Comparison of ENCODE assay signal across 1 cellular context in genomic region chr3:15044311-15044710, GRCh38.
TF ChIP-seq lines count a peak whose summit lies in the region.

No MANE protein-coding gene starts in this region.

TF ChIP-seq in endothelial cell of umbilical vein, 7 proteins besides CTCF, POLR2A, EP300 and RAD21 (continued from another document):
- TF ChIP-seq GATA2 (IDR thresholded peaks at IDR 0.05; ENCODE audit: insufficient read depth, insufficient read length, low read depth, low read length) (no peak), JUN (IDR thresholded peaks at IDR 0.05; ENCODE audit: borderline replicate concordance, insufficient read depth, insufficient read length, low read depth) (no peak), EZH2 (IDR thresholded peaks at IDR 0.05; ENCODE audit: borderline replicate concordance, low read depth, low read length, severe bottlenecking) (no peak)
